In genomic region chrX:24391362-24391761, GRCh38 we compare ENCODE assay signal across 15 cellular contexts. TPM values are rescaled to one million over a fixed set of nuclear protein-coding genes. Genes with fewer than 3 reads are reported as not detected.
A peak's percentile ranks its signal among the peaks of the same experiment; 100 is the strongest.
DNase-seq lines count a peak whose midpoint lies in the region; ATAC-seq and TF ChIP-seq lines count a peak whose summit lies in the region.
"Had no signal": no experiment of that assay in that cellular context is flagged by ENCODE, and none has a peak within 500 bp of the region (broad histone marks: within the 10 kb centered on the region; RNA-seq: fewer than 3 reads in every experiment).

No MANE protein-coding gene starts in this region.

- no peak overlapping the region for H3K27ac ChIP-seq in esophagus squamous epithelium
- H3K27ac ChIP-seq: 22Rv1, A549, C4-2B had no signal

- TF ChIP-seq CTCF in esophagus squamous epithelium (IDR thresholded peaks at IDR 0.05): no peak

- WGBS in esophagus squamous epithelium, 2 donors: 63 to 81% methylated on average over 2 to 5 of the region's 5 CpGs

- ATAC-seq in left lobe of liver: peak; percentile 23
- ATAC-seq: A549 had no signal

- H3K27me3 ChIP-seq in esophagus squamous epithelium: no peaks in the 10 kb centered on the region

- no peaks in the 10 kb centered on the region for H3K9me3 ChIP-seq in esophagus squamous epithelium
- H3K9me3 ChIP-seq: A549 had no signal

- intact Hi-C loops in esophagus squamous epithelium (cut with DNase I): no loop called here

- DNase-seq in DMS53 (lab: John Stamatoyannopoulos, UW) (peak; percentile 11), DMS53 treated with DMSO at 0.1 percent for 48 hours (lab: John Stamatoyannopoulos, UW; ENCODE audit: unreplicated experiment) (no peak), NCI-H748 (lab: John Stamatoyannopoulos, UW; ENCODE audit: unreplicated experiment) (peak; percentile 20), NCI-H748 treated with DMSO at 0.1 percent for 48 hours (lab: John Stamatoyannopoulos, UW) (no peak), left lobe of liver (ENCODE audit: low spot score) (no peak), DMS 273 treated with DMSO at 0.1 percent for 48 hours (lab: John Stamatoyannopoulos, UW) (no peak), T-helper 9 cell (no peak), esophagus squamous epithelium (lab: John Stamatoyannopoulos, UW) (no peak)
- DNase-seq: AML-193; CD4-positive, alpha-beta T cell; H9 had no signal

- H3K36me3 ChIP-seq in esophagus squamous epithelium: no peaks in the 10 kb centered on the region

- H3K4me3 ChIP-seq in esophagus squamous epithelium: no peak overlapping the region
- H3K4me3 ChIP-seq: A549 had no signal

- TF ChIP-seq POLR2A in esophagus squamous epithelium (IDR thresholded peaks at IDR 0.05): no peak

- peaks cover 0 to 5% (median 2%) of the 10 kb centered on the region in 3 donors for H3K4me1 ChIP-seq in esophagus squamous epithelium
- H3K4me1 ChIP-seq: A549 had no signal

RNA-seq across cellular contexts. Expression of gene SUPT20HL1, which starts 30.9 kb away (rescaled TPM):
- total RNA-seq in left lobe of liver (not detected), esophagus squamous epithelium (not detected)
- total RNA-seq: CD4-positive, alpha-beta T cell; H1; H9 had no signal

Comparison
In these comparisons a context has a peak if more than half of its experiments do, and no peak if none do; other contexts are left out.
1. DNase-seq: peak in DMS53 (single experiment) and NCI-H748 (single experiment); none in DMS53 treated with DMSO at 0.1 percent for 48 hours (single experiment), NCI-H748 treated with DMSO at 0.1 percent for 48 hours (single experiment), left lobe of liver (single experiment), DMS 273 treated with DMSO at 0.1 percent for 48 hours (single experiment), T-helper 9 cell (single experiment) and esophagus squamous epithelium (single experiment).